ENCODE assay signal across 8 cellular contexts in genomic region chr5:149381986-149382338, GRCh38. TPM values are rescaled to one million over a fixed set of nuclear protein-coding genes. Genes with fewer than 3 reads are reported as not detected.
DNase-seq lines count a peak whose midpoint lies in the region; ATAC-seq and TF ChIP-seq lines count a peak whose summit lies in the region.

No MANE protein-coding gene starts in this region.

- 47% methylated on average over 11 of the region's 16 CpGs for WGBS in mammary epithelial cell (ENCODE audit: low coverage, missing lambda C conversion rate)

- no peak for ATAC-seq in HG03108 (IDR thresholded peaks at IDR 0.05; ENCODE audit: unreplicated experiment)

- H3K27me3 ChIP-seq in mammary epithelial cell (ENCODE audit: insufficient read depth, low read length) (no peaks in the 10 kb centered on the region), kidney epithelial cell (ENCODE audit: control insufficient read depth, insufficient read depth, low read length) (peaks cover 4% of the 10 kb centered on the region)

- H3K36me3 ChIP-seq in mammary epithelial cell (ENCODE audit: insufficient read depth, low read length) (no peaks in the 10 kb centered on the region), kidney epithelial cell (ENCODE audit: control insufficient read depth, insufficient read depth, low read length) (no peaks in the 10 kb centered on the region)

- peak; percentile 54 for DNase-seq in GDM1 (lab: John Stamatoyannopoulos, UW)
- peak; percentile 52 for DNase-seq in GOT3 (lab: John Stamatoyannopoulos, UW)
- DNase-seq in NCI-H1092 (lab: John Stamatoyannopoulos, UW) = peak; percentile 46
- peak; percentile 49 for DNase-seq in mammary epithelial cell
- no peak for DNase-seq in kidney epithelial cell (ENCODE audit: low read depth)
- peak; percentile 37 to 65 for DNase-seq in stimulated activated CD4-positive, alpha-beta T cell treated with anti-CD3 and anti-CD28 coated beads, Interleukin-1b, Interleukin-23, amount 100 ng/mL, for 1 hour (ENCODE audit: low read depth in 2 of 2)

- TF ChIP-seq CTCF in WI38 (IDR thresholded peaks at IDR 0.05; ENCODE audit: low read depth, low read length) = peak; percentile 94
- TF ChIP-seq CTCF in mammary epithelial cell (conservative IDR thresholded peaks at IDR 0.05 in 1 of 2, IDR thresholded peaks at IDR 0.05 in 1 of 2; ENCODE audit: extremely low read depth in 1 of 2, insufficient read depth in 1 of 2, low read depth in 1 of 2, low read length in 2 of 2) = peak; percentile 90 to 96
- TF ChIP-seq CTCF in kidney epithelial cell (IDR thresholded peaks at IDR 0.05; ENCODE audit: insufficient read depth, low read length, poor library complexity, severe bottlenecking) = peak; percentile 98

- H3K9ac ChIP-seq in mammary epithelial cell (ENCODE audit: insufficient read depth, low read length) = no peak overlapping the region

- peaks cover 13% of the 10 kb centered on the region for H3K4me1 ChIP-seq in mammary epithelial cell (ENCODE audit: insufficient read depth, low read length)

- no peaks in the 10 kb centered on the region for H3K9me3 ChIP-seq in mammary epithelial cell (replicated peaks; ENCODE audit: insufficient read depth, low read length)

- no peaks in the 10 kb centered on the region for H4K20me1 ChIP-seq in mammary epithelial cell (ENCODE audit: insufficient read depth, low read length)

- intact Hi-C loops in mammary epithelial cell (cut with micrococcal nuclease) = loop anchor here (1.0 kb wide), 3 partner anchors 49 to 236 kb away; no protein-coding TSS in a partner anchor

- in situ Hi-C loops in mammary epithelial cell (cut with MboI; ENCODE audit: low sequenced_read_pairs in 2 of 2) = loop anchor here (10.0 kb wide), 1 partner anchor 183 kb away; no protein-coding TSS in a partner anchor

- no peak overlapping the region for H3K4me3 ChIP-seq in WI38 (ENCODE audit: low read depth, low read length)
- H3K4me3 ChIP-seq in mammary epithelial cell (replicated peaks in 1 of 3; ENCODE audit: insufficient read depth in 1 of 3, low read depth in 2 of 3, low read length in 3 of 3) = no peak overlapping the region
- no peak overlapping the region for H3K4me3 ChIP-seq in kidney epithelial cell (ENCODE audit: low read depth, low read length)

- no peaks in the 10 kb centered on the region for H3K79me2 ChIP-seq in mammary epithelial cell (ENCODE audit: insufficient read depth, low read length)

- H3K27ac ChIP-seq in mammary epithelial cell (ENCODE audit: insufficient read depth, low read depth, low read length) = no peak overlapping the region

- dilution Hi-C loops in mammary epithelial cell (cut with HindIII; ENCODE audit: low sequenced_read_pairs) = no loop called here

- H2AFZ ChIP-seq in mammary epithelial cell (ENCODE audit: low read depth, low read length) = peak overlapping the region; percentile 66

- no peak overlapping the region for H3K4me2 ChIP-seq in mammary epithelial cell (ENCODE audit: insufficient read depth, low read depth, low read length)

- CTCF ChIA-PET in mammary epithelial cell (lab: Charles Lee; ENCODE audit: low non-redundant PET) = interaction anchor here (0.5 to 0.7 kb wide), 2 partner anchors 58 to 180 kb away, joined by 5 read pairs; no protein-coding TSS in a partner anchor

- no TSS peak for BruUV-seq in mammary epithelial cell (replicated peaks; lab: Mats Ljungman, UMichigan)

RNA-seq across cellular contexts. Expression of gene IL17B, which starts 2.9 kb away (rescaled TPM):
- total RNA-seq in mammary epithelial cell = under 1 TPM in 1 of 2 donors, not detected in 1; 0.50 TPM
- not detected for polyA plus RNA-seq in mammary epithelial cell
- not detected for polyA minus RNA-seq in mammary epithelial cell
- not detected in 2 replicates for total RNA-seq in kidney epithelial cell

RNA-seq across cellular contexts. Expression of gene PCYOX1L, which starts 24.1 kb away (rescaled TPM):
- total RNA-seq in mammary epithelial cell (10 to 100 TPM in 1 of 2 donors, 1 to 10 TPM in 1; 6.8 to 10.2 TPM), kidney epithelial cell (8.6 and 11.9 TPM in 2 replicates)
- 17.2 TPM for polyA plus RNA-seq in mammary epithelial cell
- 7.8 TPM for polyA minus RNA-seq in mammary epithelial cell

RNA-seq across cellular contexts. Expression of gene GRPEL2, which starts 36.7 kb away (rescaled TPM):
- total RNA-seq in mammary epithelial cell (10 to 100 TPM; 50.2 to 61.6 TPM), kidney epithelial cell (30.3 and 30.7 TPM in 2 replicates)
- 13.0 TPM for polyA plus RNA-seq in mammary epithelial cell
- polyA minus RNA-seq in mammary epithelial cell = 27.5 TPM
